ENCODE assay signal across 7 cellular contexts in genomic region chr11:91959411-91959810, GRCh38.
"Had no signal": no experiment of that assay in that cellular context is flagged by ENCODE, and none has a peak within 500 bp of the region (broad histone marks: within the 10 kb centered on the region; RNA-seq: fewer than 3 reads in every experiment).

No MANE protein-coding gene starts in this region.

- ATAC-seq: HCT116 had no signal

- H3K36me3 ChIP-seq: HAP-1 had no signal

- H3K27ac Mint-ChIP-seq: HFFc6 had no signal

- H3K9ac ChIP-seq: GM23248 had no signal

- DNase-seq: GM23248, GOT3, H7, HFFc6, IMR-90 had no signal

- H3K27ac ChIP-seq: GM23248 had no signal

- H3K4me3 ChIP-seq: GM23248, HAP-1 had no signal

- H3K4me1 ChIP-seq: HAP-1 had no signal

- H3K4me3 Mint-ChIP-seq: HFFc6 had no signal

- H3K9me3 ChIP-seq: HAP-1 had no signal
